22 cellular contexts compared by ENCODE assay signal in the genomic region with DNA sequence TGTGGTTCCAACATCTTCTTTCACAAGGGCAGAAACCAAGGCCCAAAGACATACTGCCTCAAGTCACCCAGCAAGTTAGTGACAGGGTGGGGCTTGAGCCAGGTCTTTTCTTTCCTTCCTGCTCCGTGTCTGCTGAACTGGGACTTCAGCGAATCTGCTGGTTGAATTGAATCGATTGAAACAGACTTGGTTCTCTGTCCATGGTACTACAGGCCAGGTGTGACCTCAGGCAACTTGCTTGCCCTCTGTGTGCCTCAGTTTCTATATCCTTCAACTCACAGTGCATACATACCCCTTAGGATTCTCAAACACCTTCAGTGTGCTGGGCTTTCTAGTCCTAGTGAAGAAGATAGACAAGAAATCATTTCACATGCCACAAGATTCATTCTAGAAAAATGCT. TPM values are rescaled to one million over a fixed set of nuclear protein-coding genes. Genes with fewer than 3 reads are reported as not detected.
DNase-seq lines count a peak whose midpoint lies in the region; ATAC-seq and TF ChIP-seq lines count a peak whose summit lies in the region.
"Had no signal": no experiment of that assay in that cellular context is flagged by ENCODE, and none has a peak within 500 bp of the region (broad histone marks: within the 10 kb centered on the region; RNA-seq: fewer than 3 reads in every experiment).

No MANE protein-coding gene starts in this region.

- ATAC-seq in central memory CD8-positive, alpha-beta T cell (replicated peaks; ENCODE audit: extremely low read depth, poor library complexity, severe bottlenecking): no peak
- ATAC-seq: heart left ventricle, Panc1 had no signal

- TF ChIP-seq CTCF in DOHH2 (IDR thresholded peaks at IDR 0.05; ENCODE audit: low read depth, low read length, poor library complexity, severe bottlenecking) (no peak), osteoblast (IDR thresholded peaks at IDR 0.05; ENCODE audit: extremely low read depth, low read depth, low read length) (no peak), BE2C (IDR thresholded peaks at IDR 0.05; ENCODE audit: low read depth, low read length) (no peak)

- H3K4me1 Mint-ChIP-seq in T-helper 2 cell treated with Interferon-gamma antibody and Interleukin-4, amounts not matched to agents 5 μg/mL and 100 μg/mL, for 36 hours (ENCODE audit: low read depth): peaks cover 6% of the 10 kb centered on the region
- peaks cover 17% of the 10 kb centered on the region for H3K4me1 Mint-ChIP-seq in central memory CD8-positive, alpha-beta T cell

- H3K4me1 ChIP-seq in DOHH2 (ENCODE audit: control insufficient read depth, low read length): peaks cover 77% of the 10 kb centered on the region
- peaks cover 10% of the 10 kb centered on the region for H3K4me1 ChIP-seq in osteoblast (ENCODE audit: insufficient read depth, low read length)
- no peaks in the 10 kb centered on the region for H3K4me1 ChIP-seq in BE2C
- H3K4me1 ChIP-seq: parathyroid adenoma had no signal

- no peaks in the 10 kb centered on the region for H4K20me1 ChIP-seq in DOHH2 (ENCODE audit: control insufficient read depth, insufficient read depth, low read depth, low read length)
- H4K20me1 ChIP-seq in osteoblast (ENCODE audit: insufficient read depth, low read length): no peaks in the 10 kb centered on the region

- no peak for DNase-seq in T-helper 2 cell treated with Interferon-gamma antibody and Interleukin-4, amounts not matched to agents 5 μg/mL and 100 μg/mL, for 36 hours (ENCODE audit: low spot score)
- no peak for DNase-seq in T-helper 2 cell
- DNase-seq in central memory CD8-positive, alpha-beta T cell (ENCODE audit: low spot score in 2 of 2): no peak
- peak; percentile 29 for DNase-seq in osteoblast (ENCODE audit: insufficient read length, low spot score, missing footprints)
- no peak for DNase-seq in AG08395 (ENCODE audit: low spot score)
- no peak for DNase-seq in 8988T
- no peak for DNase-seq in BE2C
- DNase-seq: activated naive CD4-positive, alpha-beta T cell treated with anti-CD3 and anti-CD28 coated beads for 36 hours; GF-D8; mesendoderm; NCI-H2171; NCI-H774; SW 1271; transverse colon had no signal

- H3K27me3 ChIP-seq in DOHH2 (ENCODE audit: control insufficient read depth, low read length) (no peaks in the 10 kb centered on the region), osteoblast (ENCODE audit: insufficient read depth, low read length) (peaks cover 36% of the 10 kb centered on the region), BE2C (peaks cover 11% of the 10 kb centered on the region)

- peaks cover 2% of the 10 kb centered on the region for H3K36me3 Mint-ChIP-seq in T-helper 2 cell treated with Interferon-gamma antibody and Interleukin-4, amounts not matched to agents 5 μg/mL and 100 μg/mL, for 36 hours (ENCODE audit: low read depth)
- H3K36me3 Mint-ChIP-seq in central memory CD8-positive, alpha-beta T cell (ENCODE audit: insufficient read depth): peaks cover 6% of the 10 kb centered on the region

- H3K4me2 ChIP-seq in DOHH2 (ENCODE audit: low read length): peak overlapping the region; percentile 76
- H3K4me2 ChIP-seq in osteoblast (ENCODE audit: insufficient read depth, low read length): no peak overlapping the region
- H3K4me2 ChIP-seq: KMS-11, smooth muscle cell had no signal

- H3K36me3 ChIP-seq in DOHH2 (ENCODE audit: control insufficient read depth, low read length) (no peaks in the 10 kb centered on the region), osteoblast (ENCODE audit: insufficient read depth, low read length) (no peaks in the 10 kb centered on the region), BE2C (no peaks in the 10 kb centered on the region)
- H3K36me3 ChIP-seq: heart left ventricle, transverse colon had no signal

- H3F3A ChIP-seq in DOHH2 (ENCODE audit: control insufficient read depth, insufficient read depth): 0 out of 2 replicates have a peak, but pooled peaks cover 8% of the 10 kb centered on the region

- H3K9me3 ChIP-seq in DOHH2 (ENCODE audit: control insufficient read depth, insufficient read depth, low read length): no peaks in the 10 kb centered on the region
- no peaks in the 10 kb centered on the region for H3K9me3 ChIP-seq in osteoblast (ENCODE audit: low read depth, low read length)
- no peaks in the 10 kb centered on the region for H3K9me3 ChIP-seq in BE2C
- H3K9me3 ChIP-seq: heart left ventricle, transverse colon had no signal

- peak overlapping the region; percentile 74 for H3K4me3 ChIP-seq in DOHH2 (ENCODE audit: low read length)
- no peak overlapping the region for H3K4me3 ChIP-seq in osteoblast (ENCODE audit: insufficient read depth, low read length)
- H3K4me3 ChIP-seq in BE2C (ENCODE audit: low read depth, low read length): no peak overlapping the region
- H3K4me3 ChIP-seq: smooth muscle cell, transverse colon had no signal

- H3K27me3 Mint-ChIP-seq in T-helper 2 cell treated with Interferon-gamma antibody and Interleukin-4, amounts not matched to agents 5 μg/mL and 100 μg/mL, for 36 hours (ENCODE audit: low read depth): peaks cover 23% of the 10 kb centered on the region
- H3K27me3 Mint-ChIP-seq in central memory CD8-positive, alpha-beta T cell: no peaks in the 10 kb centered on the region

- H3K4me3 Mint-ChIP-seq in T-helper 2 cell treated with Interferon-gamma antibody and Interleukin-4, amounts not matched to agents 5 μg/mL and 100 μg/mL, for 36 hours: peak overlapping the region; percentile 10
- H3K4me3 Mint-ChIP-seq in central memory CD8-positive, alpha-beta T cell: peak overlapping the region; percentile 97

- no peaks in the 10 kb centered on the region for H3K9me3 Mint-ChIP-seq in T-helper 2 cell treated with Interferon-gamma antibody and Interleukin-4, amounts not matched to agents 5 μg/mL and 100 μg/mL, for 36 hours
- H3K9me3 Mint-ChIP-seq in central memory CD8-positive, alpha-beta T cell: no peaks in the 10 kb centered on the region
- H3K9me3 Mint-ChIP-seq: activated naive CD4-positive, alpha-beta T cell treated with anti-CD3 and anti-CD28 coated beads for 36 hours had no signal

- H3K9me2 ChIP-seq in DOHH2 (replicated peaks; ENCODE audit: control insufficient read depth, low read length): no peaks in the 10 kb centered on the region

- H3K27ac Mint-ChIP-seq in T-helper 2 cell treated with Interferon-gamma antibody and Interleukin-4, amounts not matched to agents 5 μg/mL and 100 μg/mL, for 36 hours: no peak overlapping the region
- no peak overlapping the region for H3K27ac Mint-ChIP-seq in central memory CD8-positive, alpha-beta T cell (ENCODE audit: low read depth)
- H3K27ac Mint-ChIP-seq: activated naive CD4-positive, alpha-beta T cell treated with anti-CD3 and anti-CD28 coated beads for 36 hours had no signal

- H3K27ac ChIP-seq in DOHH2 (ENCODE audit: low read depth, low read length) (peak overlapping the region; percentile 18), osteoblast (ENCODE audit: low read depth, low read length) (no peak overlapping the region)
- H3K27ac ChIP-seq: heart left ventricle, HL-60, KMS-11, parathyroid adenoma, transverse colon had no signal

- peaks cover 15% of the 10 kb centered on the region for H3K79me2 ChIP-seq in DOHH2 (ENCODE audit: control insufficient read depth, low read length)
- no peaks in the 10 kb centered on the region for H3K79me2 ChIP-seq in osteoblast (ENCODE audit: insufficient read depth, low read length)
- H3K79me2 ChIP-seq: parathyroid adenoma had no signal

- no peak overlapping the region for H2AFZ ChIP-seq in osteoblast (ENCODE audit: low read length)
- H2AFZ ChIP-seq: parathyroid adenoma had no signal

RNA-seq across cellular contexts. Expression of a gene that starts 2.0 kb away (rescaled TPM):
- 0.29 and 0.36 TPM in 2 replicates for total RNA-seq in osteoblast
- polyA plus RNA-seq in BE2C (2012; ENCODE audit: insufficient read depth, insufficient read length, low read depth): 10.1 TPM
- total RNA-seq: smooth muscle cell had no signal

RNA-seq across cellular contexts. Expression of a gene that starts 38.5 kb away (rescaled TPM):
- 3.5 and 3.6 TPM in 2 replicates for total RNA-seq in osteoblast
- 43.1 TPM for polyA plus RNA-seq in BE2C (2012; ENCODE audit: insufficient read depth, insufficient read length, low read depth)
- total RNA-seq: H1 had no signal
